Comparison of ENCODE assay signal across 10 cellular contexts in genomic region chr1:151167116-151167515, GRCh38. TPM values are rescaled to one million over a fixed set of nuclear protein-coding genes. Genes with fewer than 3 reads are reported as not detected.
A peak's percentile ranks its signal among the peaks of the same experiment; 100 is the strongest.
DNase-seq lines count a peak whose midpoint lies in the region; ATAC-seq and TF ChIP-seq lines count a peak whose summit lies in the region.
"Had no signal": no experiment of that assay in that cellular context is flagged by ENCODE, and none has a peak within 500 bp of the region (broad histone marks: within the 10 kb centered on the region; RNA-seq: fewer than 3 reads in every experiment).

No MANE protein-coding gene starts in this region.

- H3K9me3 ChIP-seq in iPS-15b (ENCODE audit: control insufficient read depth, insufficient read depth, low read length) (no peaks in the 10 kb centered on the region), stomach (no peaks in the 10 kb centered on the region)

- POLR2A ChIA-PET in activated CD8-positive, alpha-beta T cell treated with anti-CD3 and anti-CD28 coated beads for 36 hours (lab: Charles Lee), result interaction anchor here (1.0 to 3.3 kb wide), 4 partner anchors 10 to 72 kb away, joined by 3 to 25 read pairs (median 12); partner anchors contain the start of genes TNFAIP8L2 and VPS72

- TF ChIP-seq EP300 in stomach (IDR thresholded peaks at IDR 0.05), result no peak

- peaks cover 2% of the 10 kb centered on the region for H3K4me1 ChIP-seq in iPS-15b (ENCODE audit: control insufficient read depth, insufficient read depth, low read length)
- peaks cover 17 to 42% (median 34%) of the 10 kb centered on the region in 4 donors for H3K4me1 ChIP-seq in stomach

- peak overlapping the region; percentile 55 for H3K9ac ChIP-seq in iPS-15b (ENCODE audit: low read depth, low read length)

- no peak for ATAC-seq in activated T-cell treated with anti-CD3 and anti-CD28 coated beads, Interleukin-2, amount 50 U/mL, for 72 hours (replicated peaks in 1 of 2)
- ATAC-seq in activated CD8-positive, alpha-beta T cell treated with anti-CD3 and anti-CD28 coated beads for 36 hours, result no peak
- ATAC-seq in GM21447 (IDR thresholded peaks at IDR 0.05; ENCODE audit: unreplicated experiment), result no peak

- no peaks in the 10 kb centered on the region for H3K27me3 Mint-ChIP-seq in activated T-cell treated with anti-CD3 and anti-CD28 coated beads, Interleukin-2, amount 50 U/mL, for 72 hours (ENCODE audit: low read depth)
- H3K27me3 Mint-ChIP-seq in activated CD8-positive, alpha-beta T cell treated with anti-CD3 and anti-CD28 coated beads for 36 hours, result no peaks in the 10 kb centered on the region

- H3K27me3 ChIP-seq in iPS-15b (ENCODE audit: control insufficient read depth, insufficient read depth, low read length), result no peaks in the 10 kb centered on the region
- no peaks in the 10 kb centered on the region for H3K27me3 ChIP-seq in stomach

- no peak for TF ChIP-seq CTCF in activated CD8-positive, alpha-beta T cell treated with anti-CD3 and anti-CD28 coated beads for 36 hours (IDR thresholded peaks at IDR 0.05)
- no peak for TF ChIP-seq CTCF in stomach (IDR thresholded peaks at IDR 0.05)

- peak overlapping the region; percentile 21 for H3K27ac Mint-ChIP-seq in activated T-cell treated with anti-CD3 and anti-CD28 coated beads, Interleukin-2, amount 50 U/mL, for 72 hours
- peak overlapping the region; percentile 94 for H3K27ac Mint-ChIP-seq in activated CD8-positive, alpha-beta T cell treated with anti-CD3 and anti-CD28 coated beads for 36 hours

- H3K4me3 Mint-ChIP-seq in activated T-cell treated with anti-CD3 and anti-CD28 coated beads, Interleukin-2, amount 50 U/mL, for 72 hours, result peak overlapping the region; percentile 87 to 91
- peak overlapping the region; percentile 91 for H3K4me3 Mint-ChIP-seq in activated CD8-positive, alpha-beta T cell treated with anti-CD3 and anti-CD28 coated beads for 36 hours

- 81 to 88% (median 83%) methylated on average over 6 of the region's 6 CpGs for WGBS in stomach, 5 donors

- DNase-seq in activated T-cell treated with anti-CD3 and anti-CD28 coated beads, Interleukin-2, amount 50 U/mL, for 72 hours, result no peak
- DNase-seq in activated T-cell treated with anti-CD3 and anti-CD28 coated beads, Interleukin-2, amount 50 U/mL, for 48 hours, result no peak
- DNase-seq in activated CD8-positive, alpha-beta T cell treated with anti-CD3 and anti-CD28 coated beads for 36 hours, result no peak
- DNase-seq in stomach, result no peak
- no peak for DNase-seq in stimulated activated naive CD4-positive, alpha-beta T cell (lab: John Stamatoyannopoulos, UW)
- DNase-seq in COLO668 (lab: John Stamatoyannopoulos, UW; ENCODE audit: unreplicated experiment), result no peak
- DNase-seq: KG1, retina had no signal

- peak overlapping the region in 2 of 5 donors; percentile 88 to 90 for H3K27ac ChIP-seq in stomach

- intact Hi-C loops in activated CD8-positive, alpha-beta T cell treated with anti-CD3 and anti-CD28 coated beads for 36 hours (cut with micrococcal nuclease), result no loop called here
- intact Hi-C loops in stomach (cut with DNase I; ENCODE audit: low total_unique reads), result no loop called here

- no peak for TF ChIP-seq POLR2A in stomach (IDR thresholded peaks at IDR 0.05)

- H3K4me3 ChIP-seq in iPS-15b (ENCODE audit: low read depth, low read length) (peak overlapping the region; percentile 77), stomach (peak overlapping the region in 3 of 4 donors; percentile 60 to 85 (median 78))

- H3K36me3 ChIP-seq in iPS-15b (ENCODE audit: control insufficient read depth, insufficient read depth, low read length), result peaks cover 6% of the 10 kb centered on the region
- peaks cover 15 to 47% (median 46%) of the 10 kb centered on the region in 4 donors for H3K36me3 ChIP-seq in stomach

- peaks cover 51% of the 10 kb centered on the region for H3K4me1 Mint-ChIP-seq in activated T-cell treated with anti-CD3 and anti-CD28 coated beads, Interleukin-2, amount 50 U/mL, for 72 hours (ENCODE audit: low read depth)
- peaks cover 38% of the 10 kb centered on the region for H3K4me1 Mint-ChIP-seq in activated CD8-positive, alpha-beta T cell treated with anti-CD3 and anti-CD28 coated beads for 36 hours (ENCODE audit: low read depth)

- H3K36me3 Mint-ChIP-seq in activated T-cell treated with anti-CD3 and anti-CD28 coated beads, Interleukin-2, amount 50 U/mL, for 72 hours (ENCODE audit: insufficient read depth in 2 of 2), result peaks cover 9 to 16% of the 10 kb centered on the region in 2 donors
- peaks cover 42% of the 10 kb centered on the region for H3K36me3 Mint-ChIP-seq in activated CD8-positive, alpha-beta T cell treated with anti-CD3 and anti-CD28 coated beads for 36 hours (ENCODE audit: low read depth)

- CTCF ChIA-PET in activated CD8-positive, alpha-beta T cell treated with anti-CD3 and anti-CD28 coated beads for 36 hours (lab: Charles Lee), result interaction anchor here (1.1 to 2.6 kb wide), 7 partner anchors 10 to 171 kb away, joined by 3 to 13 read pairs (median 5); partner anchors contain the start of genes TNFAIP8L2 and VPS72

- H3K9me3 Mint-ChIP-seq in activated T-cell treated with anti-CD3 and anti-CD28 coated beads, Interleukin-2, amount 50 U/mL, for 72 hours, result no peaks in the 10 kb centered on the region
- H3K9me3 Mint-ChIP-seq in activated CD8-positive, alpha-beta T cell treated with anti-CD3 and anti-CD28 coated beads for 36 hours, result no peaks in the 10 kb centered on the region

RNA-seq across cellular contexts. Expression of gene SCNM1, which starts 1.2 kb away (rescaled TPM):
- total RNA-seq in activated T-cell treated with anti-CD3 and anti-CD28 coated beads, Interleukin-2, amount 50 U/mL, for 72 hours, result 100 to 1,000 TPM in 1 of 2 donors, 10 to 100 TPM in 1; 87.1 to 103 TPM
- total RNA-seq in activated CD8-positive, alpha-beta T cell treated with anti-CD3 and anti-CD28 coated beads for 36 hours, result 10 to 100 TPM; 57.0 to 59.6 TPM
- 10 to 100 TPM in 3 of 5 donors, 1 to 10 TPM in 2; 4.5 to 57.8 (median 12.0) TPM for total RNA-seq in stomach
- polyA plus RNA-seq in stomach, result 10 to 100 TPM; 35.2 to 66.3 (median 64.5) TPM

RNA-seq across cellular contexts. Expression of gene LYSMD1, which starts 1.4 kb away (rescaled TPM):
- total RNA-seq in activated T-cell treated with anti-CD3 and anti-CD28 coated beads, Interleukin-2, amount 50 U/mL, for 72 hours, result 1 to 10 TPM; 5.2 to 6.1 TPM
- 1 to 10 TPM; 4.5 TPM for total RNA-seq in activated CD8-positive, alpha-beta T cell treated with anti-CD3 and anti-CD28 coated beads for 36 hours
- 10 to 100 TPM in 1 of 5 donors, 1 to 10 TPM in 4; 1.7 to 10.3 (median 4.5) TPM for total RNA-seq in stomach
- polyA plus RNA-seq in stomach, result 1 to 10 TPM; 4.0 to 5.3 (median 4.7) TPM

RNA-seq across cellular contexts. Expression of gene TMOD4, which starts 8.7 kb away (rescaled TPM):
- total RNA-seq in activated T-cell treated with anti-CD3 and anti-CD28 coated beads, Interleukin-2, amount 50 U/mL, for 72 hours, result 1 to 10 TPM; 1.8 to 3.2 TPM
- total RNA-seq in activated CD8-positive, alpha-beta T cell treated with anti-CD3 and anti-CD28 coated beads for 36 hours, result 1 to 10 TPM; 1.9 to 2.5 TPM
- not detected for total RNA-seq in stomach
- 1 to 10 TPM in 1 of 3 donors, not detected in 2; 1.2 TPM for polyA plus RNA-seq in stomach

RNA-seq across cellular contexts. Expression of gene TNFAIP8L2, which starts 10.7 kb away (rescaled TPM):
- total RNA-seq in activated T-cell treated with anti-CD3 and anti-CD28 coated beads, Interleukin-2, amount 50 U/mL, for 72 hours, result 10 to 100 TPM; 14.7 to 17.1 TPM
- total RNA-seq in activated CD8-positive, alpha-beta T cell treated with anti-CD3 and anti-CD28 coated beads for 36 hours, result 10 to 100 TPM; 16.1 to 17.5 TPM
- total RNA-seq in stomach, result 10 to 100 TPM in 2 of 5 donors, 1 to 10 TPM in 1, not detected in 2; 2.0 to 19.4 (median 15.2) TPM
- polyA plus RNA-seq in stomach, result 1 to 10 TPM; 3.2 to 9.5 (median 4.1) TPM

RNA-seq across cellular contexts. Expression of gene SEMA6C, which starts 20.7 kb away (rescaled TPM):
- total RNA-seq in activated T-cell treated with anti-CD3 and anti-CD28 coated beads, Interleukin-2, amount 50 U/mL, for 72 hours, result 1 to 10 TPM; 1.9 to 4.3 TPM
- total RNA-seq in activated CD8-positive, alpha-beta T cell treated with anti-CD3 and anti-CD28 coated beads for 36 hours, result 1 to 10 TPM; 3.4 to 3.7 TPM
- total RNA-seq in stomach, result 10 to 100 TPM in 2 of 5 donors, 1 to 10 TPM in 3; 4.4 to 12.3 (median 8.1) TPM
- 10 to 100 TPM in 2 of 3 donors, 1 to 10 TPM in 1; 7.1 to 13.9 (median 13.0) TPM for polyA plus RNA-seq in stomach
